In the genomic region with DNA sequence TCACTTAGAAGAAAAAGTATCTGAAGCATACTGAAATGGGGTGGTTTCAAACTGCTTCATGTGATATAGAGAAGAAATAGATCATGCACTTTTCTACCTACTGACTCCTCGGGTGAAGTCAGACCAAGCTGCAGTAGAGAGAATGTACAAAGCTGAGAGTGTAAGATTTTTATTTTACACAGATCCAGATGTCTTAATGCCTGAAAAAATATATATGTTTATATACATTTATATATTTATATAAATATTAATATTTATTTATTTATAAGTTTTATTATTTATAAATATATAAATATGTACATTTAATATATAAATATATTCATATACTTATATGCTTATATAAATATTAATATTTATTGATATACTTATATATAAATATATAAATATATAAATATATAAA, we compare ENCODE assay signal across 8 cellular contexts.
"Had no signal": no experiment of that assay in that cellular context is flagged by ENCODE, and none has a peak within 500 bp of the region (broad histone marks: within the 10 kb centered on the region; RNA-seq: fewer than 3 reads in every experiment).

No MANE protein-coding gene starts in this region.

- H3K27ac Mint-ChIP-seq: GM23338, H9, HFFc6 had no signal

- DNase-seq: GM23248, GOT3, H7, H9, HCEC 1CT, HFFc6 had no signal

- H3K4me3 Mint-ChIP-seq: GM23338, H9, HFFc6 had no signal

- ATAC-seq: GM23338, HCT116 had no signal

- H3K9me3 Mint-ChIP-seq: GM23338, H9 had no signal
